13 cellular contexts compared by ENCODE assay signal in genomic region chr6:30200551-30201281, GRCh38. TPM values are rescaled to one million over a fixed set of nuclear protein-coding genes. Genes with fewer than 3 reads are reported as not detected.
DNase-seq lines count a peak whose midpoint lies in the region; ATAC-seq and TF ChIP-seq lines count a peak whose summit lies in the region.
"Had no signal": no experiment of that assay in that cellular context is flagged by ENCODE, and none has a peak within 500 bp of the region (broad histone marks: within the 10 kb centered on the region; RNA-seq: fewer than 3 reads in every experiment).

No MANE protein-coding gene starts in this region.

- no peak overlapping the region for H3K4me3 ChIP-seq in GM12865 (ENCODE audit: low read depth, low read length)
- H3K4me3 ChIP-seq in NB4 (ENCODE audit: low read depth, low read length): no peak overlapping the region
- no peak overlapping the region for H3K4me3 ChIP-seq in ascending aorta
- H3K4me3 ChIP-seq: esophagus squamous epithelium, left ventricle myocardium inferior, thyroid gland had no signal

- H3K9me3 ChIP-seq in ascending aorta: no peaks in the 10 kb centered on the region
- H3K9me3 ChIP-seq: esophagus squamous epithelium, left ventricle myocardium inferior, thyroid gland had no signal

- H3K4me1 ChIP-seq in ascending aorta: no peaks in the 10 kb centered on the region

- H3K27ac ChIP-seq in ascending aorta: no peak overlapping the region
- H3K27ac ChIP-seq: left ventricle myocardium inferior, thyroid gland had no signal

- ATAC-seq in GM21515 (IDR thresholded peaks at IDR 0.05; ENCODE audit: unreplicated experiment) (peak; percentile 60), left lobe of liver (peak; percentile 85)

- intact Hi-C loops in ascending aorta (cut with DNase I): no loop called here

- DNase-seq in GM12865 (ENCODE audit: low read depth) (peak; percentile 64), NB4 (ENCODE audit: low read depth) (peak; percentile 89), left lobe of liver (ENCODE audit: low spot score) (peak; percentile 85), ascending aorta (ENCODE audit: low spot score in 2 of 2) (no peak), NCI-H1417 treated with DMSO at 0.1 percent for 48 hours (lab: John Stamatoyannopoulos, UW) (no peak), mesenteric fat pad (ENCODE audit: low spot score) (no peak), NCI-H2081 treated with DMSO at 0.1 percent for 48 hours (lab: John Stamatoyannopoulos, UW) (no peak)
- DNase-seq: esophagus squamous epithelium, HCEC 1CT, left ventricle myocardium inferior, thyroid gland had no signal

- TF ChIP-seq CTCF in GM12865 (IDR thresholded peaks at IDR 0.05; ENCODE audit: insufficient read depth, low read depth, low read length, missing control alignments): no peak
- TF ChIP-seq CTCF in NB4 (IDR thresholded peaks at IDR 0.05; ENCODE audit: low read depth, low read length): no peak
- TF ChIP-seq CTCF in ascending aorta (IDR thresholded peaks at IDR 0.05): no peak

- TF ChIP-seq POLR2A in NB4 (IDR thresholded peaks at IDR 0.05; ENCODE audit: extremely low read depth, insufficient read length): no peak

- H3K27me3 ChIP-seq in ascending aorta: no peaks in the 10 kb centered on the region
- H3K27me3 ChIP-seq: esophagus squamous epithelium, thyroid gland had no signal

- peaks cover 38 to 45% of the 10 kb centered on the region in 2 donors for H3K36me3 ChIP-seq in ascending aorta

RNA-seq across cellular contexts. Expression of gene TRIM26, which starts 12.5 kb away (rescaled TPM):
- total RNA-seq in left lobe of liver: 47.2 TPM
- 38.6 TPM for total RNA-seq in ascending aorta
- total RNA-seq in mesenteric fat pad: 32.1 TPM

RNA-seq across cellular contexts. Expression of gene TRIM15, which starts 37.4 kb away (rescaled TPM):
- 3.0 TPM for total RNA-seq in left lobe of liver
- total RNA-seq in ascending aorta: not detected
- total RNA-seq in mesenteric fat pad: not detected
- total RNA-seq: esophagus squamous epithelium, left ventricle myocardium inferior, M059J, thyroid gland had no signal

RNA-seq across cellular contexts. Expression of gene TRIM10, which starts 39.7 kb away (rescaled TPM):
- total RNA-seq in left lobe of liver: 1.9 TPM
- not detected for total RNA-seq in ascending aorta
- total RNA-seq in mesenteric fat pad: not detected
- total RNA-seq: esophagus squamous epithelium, left ventricle myocardium inferior, M059J, thyroid gland had no signal

Comparison
In these comparisons a context has a peak if more than half of its experiments do, and no peak if none do; other contexts are left out.
1. DNase-seq: peak in GM12865 (single experiment), NB4 (single experiment) and left lobe of liver (single experiment); none in ascending aorta (0 of 2), NCI-H1417 treated with DMSO at 0.1 percent for 48 hours (single experiment), mesenteric fat pad (single experiment) and NCI-H2081 treated with DMSO at 0.1 percent for 48 hours (single experiment).